Comparison of ENCODE assay signal across 8 cellular contexts in genomic region chr2:84924173-84925106, GRCh38. TPM values are rescaled to one million over a fixed set of nuclear protein-coding genes. Genes with fewer than 3 reads are reported as not detected.
DNase-seq lines count a peak whose midpoint lies in the region; ATAC-seq lines count a peak whose summit lies in the region.

No MANE protein-coding gene starts in this region.

- H3K4me1 Mint-ChIP-seq in activated naive CD4-positive, alpha-beta T cell treated with anti-CD3 and anti-CD28 coated beads, Interleukin-2, amount 50 U/mL, for 24 hours, result peaks cover 59% of the 10 kb centered on the region

- no peaks in the 10 kb centered on the region for H3K36me3 Mint-ChIP-seq in activated naive CD4-positive, alpha-beta T cell treated with anti-CD3 and anti-CD28 coated beads, Interleukin-2, amount 50 U/mL, for 24 hours

- DNase-seq in stimulated activated CD4-positive, alpha-beta T cell treated with anti-CD3 and anti-CD28 coated beads, Interleukin-2, amount 100 ng/mL, for 24 hours, result peak; percentile 45 to 55
- DNase-seq in stimulated activated CD4-positive, alpha-beta T cell treated with anti-CD3 and anti-CD28 coated beads, Interleukin-4, amount 100 ng/mL, for 1 hour, result no peak
- DNase-seq in MG63 (peak; percentile 67), iris pigment epithelial cell (ENCODE audit: low read depth) (peak; percentile 78), aorta (peak in 1 of 2 donors; percentile 55), NK-92 (lab: John Stamatoyannopoulos, UW; ENCODE audit: unreplicated experiment) (no peak), ecto neural progenitor cell (ENCODE audit: low spot score) (no peak)

- peak; percentile 46 for ATAC-seq in aorta (ENCODE audit: low FRiP score)

- peak overlapping the region; percentile 98 for H3K27ac Mint-ChIP-seq in activated naive CD4-positive, alpha-beta T cell treated with anti-CD3 and anti-CD28 coated beads, Interleukin-2, amount 50 U/mL, for 24 hours

- intact Hi-C loops in aorta (cut with DNase I), result loop anchor here in 1 of 2 donors (5.0 kb wide), 2 partner anchors 373 to 427 kb away; no protein-coding TSS in a partner anchor

- H3K9me3 Mint-ChIP-seq in activated naive CD4-positive, alpha-beta T cell treated with anti-CD3 and anti-CD28 coated beads, Interleukin-2, amount 50 U/mL, for 24 hours, result no peaks in the 10 kb centered on the region

- no peaks in the 10 kb centered on the region for H3K4me1 ChIP-seq in aorta (ENCODE audit: control insufficient read depth in 1 of 2, insufficient read depth in 2 of 2, low read length in 2 of 2)

- WGBS in aorta, 2 donors, result 63% methylated on average over 9 of the region's 9 CpGs

- H3K4me3 ChIP-seq in MG63 (peak overlapping the region; percentile 16; the same call in 1 of the 2 replicates), aorta (ENCODE audit: low read length in 2 of 2) (no peak overlapping the region)

- H3K27ac ChIP-seq in aorta (ENCODE audit: low read depth in 1 of 2, low read length in 2 of 2), result no peak overlapping the region

- no peaks in the 10 kb centered on the region for H3K9me3 ChIP-seq in MG63
- H3K9me3 ChIP-seq in aorta (ENCODE audit: control insufficient read depth, low read length), result no peaks in the 10 kb centered on the region

- no peaks in the 10 kb centered on the region for H3K27me3 Mint-ChIP-seq in activated naive CD4-positive, alpha-beta T cell treated with anti-CD3 and anti-CD28 coated beads, Interleukin-2, amount 50 U/mL, for 24 hours

- peak overlapping the region; percentile 74 for H3K4me3 Mint-ChIP-seq in activated naive CD4-positive, alpha-beta T cell treated with anti-CD3 and anti-CD28 coated beads, Interleukin-2, amount 50 U/mL, for 24 hours

- no peaks in the 10 kb centered on the region for H3K27me3 ChIP-seq in MG63
- H3K27me3 ChIP-seq in aorta (ENCODE audit: control insufficient read depth in 1 of 2, insufficient read depth in 2 of 2, low read length in 1 of 2), result no peaks in the 10 kb centered on the region

- H3K36me3 ChIP-seq in MG63 (no peaks in the 10 kb centered on the region), aorta (ENCODE audit: control insufficient read depth in 1 of 2, insufficient read depth in 2 of 2, low read length in 1 of 2) (no peaks in the 10 kb centered on the region)

RNA-seq across cellular contexts. Expression of gene TMSB10, which starts 19.0 kb away (rescaled TPM):
- 5,826 and 9,166 TPM in 2 replicates for total RNA-seq in MG63 (2014; rRNA removed; shearing (Covaris generic); ENCODE audit: low replicate concordance)
- total RNA-seq in aorta, result 1,000 to 10,000 TPM in 1 of 2 donors, 100 to 1,000 TPM in 1; 876 to 1,016 TPM
- 1,000 to 10,000 TPM; 1,527 to 2,217 TPM for polyA plus RNA-seq in aorta

RNA-seq across cellular contexts. Expression of gene TRABD2A, which starts 43.6 kb away (rescaled TPM):
- total RNA-seq in MG63 (2014; rRNA removed; shearing (Covaris generic); ENCODE audit: low replicate concordance), result 14.5 and 20.9 TPM in 2 replicates
- 1 to 10 TPM; 1.1 to 2.2 TPM for total RNA-seq in aorta
- polyA plus RNA-seq in aorta, result 1 to 10 TPM in 1 of 2 donors, under 1 TPM in 1; 0.23 to 1.4 TPM

RNA-seq across cellular contexts. Expression of gene KCMF1, which starts 46.5 kb away (rescaled TPM):
- 48.5 and 90.5 TPM in 2 replicates for total RNA-seq in MG63 (2014; rRNA removed; shearing (Covaris generic); ENCODE audit: low replicate concordance)
- 10 to 100 TPM; 59.1 to 66.7 TPM for total RNA-seq in aorta
- polyA plus RNA-seq in aorta, result 10 to 100 TPM; 37.2 to 42.2 TPM

Comparison
In these comparisons a context has a peak if more than half of its experiments do, and no peak if none do; other contexts are left out.
1. DNase-seq: peak in stimulated activated CD4-positive, alpha-beta T cell treated with anti-CD3 and anti-CD28 coated beads, Interleukin-2, amount 100 ng/mL, for 24 hours (2 of 2), MG63 (single experiment) and iris pigment epithelial cell (single experiment); none in stimulated activated CD4-positive, alpha-beta T cell treated with anti-CD3 and anti-CD28 coated beads, Interleukin-4, amount 100 ng/mL, for 1 hour (single experiment), NK-92 (single experiment) and ecto neural progenitor cell (single experiment).